8 cellular contexts compared by ENCODE assay signal in the genomic region with DNA sequence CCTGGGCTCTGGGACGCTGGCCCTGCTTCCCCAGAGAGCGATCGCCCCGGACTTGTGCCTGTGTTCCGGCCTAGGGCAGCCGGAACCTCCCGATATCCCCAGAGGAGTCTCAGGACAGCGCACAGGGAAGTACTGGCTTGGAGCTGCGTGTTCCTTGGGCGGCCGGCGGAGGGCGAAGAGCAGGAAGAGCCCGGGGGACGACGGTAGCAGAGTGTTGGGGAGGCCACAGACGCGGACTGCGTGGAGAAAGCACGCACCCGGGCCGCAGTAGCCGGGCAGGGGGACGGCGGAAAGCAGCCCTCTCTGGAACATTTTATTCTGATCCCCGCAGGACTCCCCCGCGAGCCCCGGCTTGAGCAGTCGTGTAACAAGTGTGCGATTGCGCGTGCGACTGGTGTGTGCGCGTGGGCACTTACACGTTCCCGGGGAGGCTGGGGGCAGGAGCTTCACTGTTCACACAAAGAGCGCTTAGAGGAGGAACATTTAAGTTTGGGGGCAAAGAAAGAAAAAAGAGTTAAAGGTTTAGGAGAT. TPM values are rescaled to one million over a fixed set of nuclear protein-coding genes. Genes with fewer than 3 reads are reported as not detected.
A peak's percentile ranks its signal among the peaks of the same experiment; 100 is the strongest.
DNase-seq lines count a peak whose midpoint lies in the region; ATAC-seq, FAIRE-seq and TF ChIP-seq lines count a peak whose summit lies in the region.

No MANE protein-coding gene starts in this region.

- peaks cover 29% of the 10 kb centered on the region for H3K4me1 Mint-ChIP-seq in activated CD4-positive, alpha-beta T cell treated with anti-CD3 and anti-CD28 coated beads for 36 hours
- H3K4me1 Mint-ChIP-seq in activated CD8-positive, alpha-beta memory T cell treated with anti-CD3 and anti-CD28 coated beads, Interleukin-2, amount 10 ng/mL, durations not matched to agents 7 days and 5 days = peaks cover 33% of the 10 kb centered on the region

- peak overlapping the region; percentile 32 for H3K4me3 ChIP-seq in parathyroid adenoma (ENCODE audit: low read depth, low read length)

- H3K9ac ChIP-seq in parathyroid adenoma = no peak overlapping the region

- no peak for TF ChIP-seq POLR2A in GM12892 (IDR thresholded peaks at IDR 0.05; ENCODE audit: low read depth, low read length)

- peaks cover 64% of the 10 kb centered on the region for H3K27me3 Mint-ChIP-seq in activated CD4-positive, alpha-beta T cell treated with anti-CD3 and anti-CD28 coated beads for 36 hours
- peaks cover 89% of the 10 kb centered on the region for H3K27me3 Mint-ChIP-seq in activated CD8-positive, alpha-beta memory T cell treated with anti-CD3 and anti-CD28 coated beads, Interleukin-2, amount 10 ng/mL, durations not matched to agents 7 days and 5 days

- H3K4me3 Mint-ChIP-seq in activated CD4-positive, alpha-beta T cell treated with anti-CD3 and anti-CD28 coated beads for 36 hours = peak overlapping the region; percentile 58
- peak overlapping the region; percentile 59 for H3K4me3 Mint-ChIP-seq in activated CD8-positive, alpha-beta memory T cell treated with anti-CD3 and anti-CD28 coated beads, Interleukin-2, amount 10 ng/mL, durations not matched to agents 7 days and 5 days

- H3K27ac ChIP-seq in parathyroid adenoma = no peak overlapping the region

- peak overlapping the region; percentile 47 for H3K4me2 ChIP-seq in parathyroid adenoma (ENCODE audit: low read length)

- no peaks in the 10 kb centered on the region for H3K27me3 ChIP-seq in parathyroid adenoma (ENCODE audit: control insufficient read depth, insufficient read depth, low read length)

- CTCF ChIA-PET in activated CD4-positive, alpha-beta T cell treated with anti-CD3 and anti-CD28 coated beads for 36 hours (lab: Charles Lee) = interaction anchor here (0.6 to 1.1 kb wide), 4 partner anchors 12 to 314 kb away, joined by 3 to 5 read pairs (median 4); no protein-coding TSS in a partner anchor
- CTCF ChIA-PET in activated CD8-positive, alpha-beta memory T cell treated with anti-CD3 and anti-CD28 coated beads, Interleukin-2, amount 10 ng/mL, durations not matched to agents 7 days and 5 days (lab: Charles Lee) = interaction anchor here (0.7 to 4.5 kb wide), 13 partner anchors 11 to 313 kb away, joined by 3 to 73 read pairs (median 3); no protein-coding TSS in a partner anchor

- no peak for ATAC-seq in activated CD4-positive, alpha-beta T cell treated with anti-CD3 and anti-CD28 coated beads for 36 hours
- peak; percentile 31 for ATAC-seq in activated CD8-positive, alpha-beta memory T cell treated with anti-CD3 and anti-CD28 coated beads, Interleukin-2, amount 10 ng/mL, durations not matched to agents 7 days and 5 days
- ATAC-seq in GM19463 (IDR thresholded peaks at IDR 0.05; ENCODE audit: unreplicated experiment) = no peak
- ATAC-seq in GM21619 (IDR thresholded peaks at IDR 0.05; ENCODE audit: unreplicated experiment) = no peak

- peak; percentile 41 for DNase-seq in activated CD4-positive, alpha-beta T cell treated with anti-CD3 and anti-CD28 coated beads for 36 hours
- DNase-seq in activated CD4-positive, alpha-beta T cell treated with anti-CD3 and anti-CD28 coated beads, Interleukin-2, amount 50 U/mL, for 4 hours = no peak
- no peak for DNase-seq in activated CD8-positive, alpha-beta memory T cell treated with anti-CD3 and anti-CD28 coated beads, Interleukin-2, amount 10 ng/mL, durations not matched to agents 7 days and 5 days
- DNase-seq in glomerular visceral epithelial cell (ENCODE audit: extremely low spot score) = peak; percentile 13
- DNase-seq in GM12892 (ENCODE audit: insufficient read length) = no peak

- H3K4me1 ChIP-seq in parathyroid adenoma = peaks cover 3% of the 10 kb centered on the region

- intact Hi-C loops in activated CD4-positive, alpha-beta T cell treated with anti-CD3 and anti-CD28 coated beads for 36 hours (cut with DNase I, micrococcal nuclease) = loop anchor here in 1 of 2 experiments (5.0 kb wide), 1 partner anchor 136 kb away; no protein-coding TSS in a partner anchor

- H3K36me3 ChIP-seq in parathyroid adenoma (ENCODE audit: control insufficient read depth, insufficient read depth, low read length) = no peaks in the 10 kb centered on the region

- no peaks in the 10 kb centered on the region for H3K9me3 ChIP-seq in parathyroid adenoma (ENCODE audit: control insufficient read depth, low read length)

- no peaks in the 10 kb centered on the region for H3K9me3 Mint-ChIP-seq in activated CD4-positive, alpha-beta T cell treated with anti-CD3 and anti-CD28 coated beads for 36 hours (ENCODE audit: low read depth)
- no peaks in the 10 kb centered on the region for H3K9me3 Mint-ChIP-seq in activated CD8-positive, alpha-beta memory T cell treated with anti-CD3 and anti-CD28 coated beads, Interleukin-2, amount 10 ng/mL, durations not matched to agents 7 days and 5 days (ENCODE audit: low read depth)

- H3K27ac Mint-ChIP-seq in activated CD4-positive, alpha-beta T cell treated with anti-CD3 and anti-CD28 coated beads for 36 hours = no peak overlapping the region
- H3K27ac Mint-ChIP-seq in activated CD8-positive, alpha-beta memory T cell treated with anti-CD3 and anti-CD28 coated beads, Interleukin-2, amount 10 ng/mL, durations not matched to agents 7 days and 5 days = peak overlapping the region; percentile 27

- POLR2A ChIA-PET in activated CD4-positive, alpha-beta T cell treated with anti-CD3 and anti-CD28 coated beads for 36 hours (lab: Charles Lee) = no interaction called here

- H3K79me2 ChIP-seq in parathyroid adenoma = no peaks in the 10 kb centered on the region

- no peak for FAIRE-seq in GM12892 (lab: Jason Lieb, UNC)

- H3K36me3 Mint-ChIP-seq in activated CD4-positive, alpha-beta T cell treated with anti-CD3 and anti-CD28 coated beads for 36 hours (ENCODE audit: low read depth) = no peaks in the 10 kb centered on the region
- H3K36me3 Mint-ChIP-seq in activated CD8-positive, alpha-beta memory T cell treated with anti-CD3 and anti-CD28 coated beads, Interleukin-2, amount 10 ng/mL, durations not matched to agents 7 days and 5 days = peaks cover 2% of the 10 kb centered on the region

- peak overlapping the region; percentile 47 for H2AFZ ChIP-seq in parathyroid adenoma

- no peak for TF ChIP-seq CTCF in parathyroid adenoma (IDR thresholded peaks at IDR 0.05)

RNA-seq across cellular contexts. Expression of gene NCR2, which starts 36.1 kb away (rescaled TPM):
- not detected for total RNA-seq in activated CD4-positive, alpha-beta T cell treated with anti-CD3 and anti-CD28 coated beads for 36 hours
- total RNA-seq in activated CD8-positive, alpha-beta memory T cell treated with anti-CD3 and anti-CD28 coated beads, Interleukin-2, amount 10 ng/mL, durations not matched to agents 7 days and 5 days = 1 to 10 TPM in 1 of 2 experiments, under 1 TPM in 1; 0.64 to 1.4 TPM
- 1.2 TPM for polyA plus RNA-seq in GM12892 (2012; ENCODE audit: missing spikeins)

Comparison
In these comparisons a context has a peak if more than half of its experiments do, and no peak if none do; other contexts are left out.
1. DNase-seq: peak in activated CD4-positive, alpha-beta T cell treated with anti-CD3 and anti-CD28 coated beads for 36 hours (single experiment) and glomerular visceral epithelial cell (single experiment); none in activated CD4-positive, alpha-beta T cell treated with anti-CD3 and anti-CD28 coated beads, Interleukin-2, amount 50 U/mL, for 4 hours (0 of 2), activated CD8-positive, alpha-beta memory T cell treated with anti-CD3 and anti-CD28 coated beads, Interleukin-2, amount 10 ng/mL, durations not matched to agents 7 days and 5 days (single experiment) and GM12892 (single experiment).